ENCODE assay signal across 14 cellular contexts in the genomic region with DNA sequence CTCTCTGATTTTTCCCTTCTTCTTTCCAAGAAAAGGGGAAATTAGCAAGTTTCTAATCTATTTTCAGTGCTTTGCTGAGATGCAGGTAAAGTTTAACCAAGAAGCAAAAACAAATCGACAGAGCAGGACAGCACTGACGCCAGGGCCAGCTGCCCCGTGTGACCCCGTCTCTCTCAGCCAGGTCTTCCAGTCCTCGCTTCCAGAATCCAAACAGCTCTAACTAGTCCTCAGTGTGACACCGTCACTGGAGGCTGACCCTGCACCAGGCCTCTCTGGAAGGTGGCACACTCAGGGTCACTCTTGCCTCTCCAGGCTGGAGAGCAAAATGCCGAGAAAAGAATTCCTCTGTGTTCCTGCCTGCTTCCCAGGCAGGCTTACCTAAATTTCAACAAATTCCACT. TPM values are rescaled to one million over a fixed set of nuclear protein-coding genes. Genes with fewer than 3 reads are reported as not detected.
"Had no signal": no experiment of that assay in that cellular context is flagged by ENCODE, and none has a peak within 500 bp of the region (broad histone marks: within the 10 kb centered on the region; RNA-seq: fewer than 3 reads in every experiment).

No MANE protein-coding gene starts in this region.

- DNase-seq: activated CD4-positive, alpha-beta memory T cell treated with anti-CD3 and anti-CD28 coated beads for 36 hours; activated gamma-delta T cell treated with Interleukin-2 at 50 U/mL for 16 hours; activated naive CD8-positive, alpha-beta T cell treated with anti-CD3 and anti-CD28 coated beads, Interleukin-2, amount 10 ng/mL, durations not matched to agents 7 days and 5 days; activated T-cell treated with anti-CD3 and anti-CD28 coated beads, Interleukin-2, amount 50 U/mL, for 4 hours; anterior cingulate cortex; esophagus squamous epithelium; foreskin fibroblast; stimulated activated CD4-positive, alpha-beta T cell treated with anti-CD3 and anti-CD28 coated beads, Interleukin-1b, Interleukin-23, amount 100 ng/mL, for 48 hours; substantia nigra; trophoblast cell had no signal

- H3K27ac ChIP-seq: esophagus squamous epithelium had no signal

- H3K9me3 ChIP-seq: esophagus squamous epithelium, pancreas had no signal

- ATAC-seq: activated T-cell treated with anti-CD3 and anti-CD28 coated beads, Interleukin-2, amount 50 U/mL, for 4 hours; left colon; stimulated activated memory B cell treated with anti-CD40 and anti-IgM and Interleukin-4, amounts not matched to agents 10 μg/mL and 1 μg/mL and 100 μg/mL, for 72 hours had no signal

- H3K4me1 ChIP-seq: pancreas had no signal

- H3K4me3 ChIP-seq: esophagus squamous epithelium, pancreas had no signal

- H3K36me3 ChIP-seq: esophagus squamous epithelium, pancreas had no signal

- H3K27me3 ChIP-seq: pancreas had no signal

RNA-seq across cellular contexts. Expression of gene SHANK2, which starts 44.8 kb away (rescaled TPM):
- total RNA-seq: activated CD4-positive, alpha-beta memory T cell treated with anti-CD3 and anti-CD28 coated beads for 36 hours; activated naive CD8-positive, alpha-beta T cell treated with anti-CD3 and anti-CD28 coated beads, Interleukin-2, amount 10 ng/mL, durations not matched to agents 7 days and 5 days; T-helper 2 cell treated with Interferon-gamma antibody and Interleukin-4, amounts not matched to agents 100 ng/mL and 5 ng/mL, for 36 hours had no signal
